35 cellular contexts compared by ENCODE assay signal in genomic region chr15:65221708-65222107, GRCh38. TPM values are rescaled to one million over a fixed set of nuclear protein-coding genes. Genes with fewer than 3 reads are reported as not detected.
"Had no signal": no experiment of that assay in that cellular context is flagged by ENCODE, and none has a peak within 500 bp of the region (broad histone marks: within the 10 kb centered on the region; RNA-seq: fewer than 3 reads in every experiment).

No MANE protein-coding gene starts in this region.

- ATAC-seq: activated CD4-positive, CD25-positive, alpha-beta regulatory T cell treated with anti-CD3 and anti-CD28 coated beads, Interleukin-2, amount 50 U/mL, for 24 hours; activated CD8-positive, alpha-beta memory T cell treated with anti-CD3 and anti-CD28 coated beads, Interleukin-2, amount 10 ng/mL, durations not matched to agents 7 days and 5 days; activated CD8-positive, alpha-beta T cell treated with anti-CD3 and anti-CD28 coated beads, Interleukin-2, amount 10 ng/mL, durations not matched to agents 7 days and 5 days; activated naive CD4-positive, alpha-beta T cell treated with anti-CD3 and anti-CD28 coated beads, Interleukin-2, amount 50 U/mL, for 72 hours; gastroesophageal sphincter; T-helper 17 cell had no signal

- H3K4me3 ChIP-seq: esophagus squamous epithelium, gastroesophageal sphincter had no signal

- H3K36me3 Mint-ChIP-seq: activated CD4-positive, alpha-beta memory T cell treated with anti-CD3 and anti-CD28 coated beads for 36 hours; activated CD8-positive, alpha-beta memory T cell treated with anti-CD3 and anti-CD28 coated beads, Interleukin-2, amount 10 ng/mL, durations not matched to agents 7 days and 5 days; activated naive CD4-positive, alpha-beta T cell treated with anti-CD3 and anti-CD28 coated beads, Interleukin-2, amount 10 ng/mL, durations not matched to agents 7 days and 5 days; activated naive CD4-positive, alpha-beta T cell treated with anti-CD3 and anti-CD28 coated beads, Interleukin-2, amount 50 U/mL, for 72 hours had no signal

- H3K27ac Mint-ChIP-seq: activated B cell treated with CpG ODN at 0.5 μM for 24 hours; activated CD4-positive, alpha-beta memory T cell treated with anti-CD3 and anti-CD28 coated beads for 36 hours; activated CD8-positive, alpha-beta memory T cell treated with anti-CD3 and anti-CD28 coated beads, Interleukin-2, amount 10 ng/mL, durations not matched to agents 7 days and 5 days; activated CD8-positive, alpha-beta T cell treated with anti-CD3 and anti-CD28 coated beads, Interleukin-2, amount 10 ng/mL, durations not matched to agents 7 days and 5 days; activated naive CD4-positive, alpha-beta T cell treated with anti-CD3 and anti-CD28 coated beads, Interleukin-2, amount 10 ng/mL, durations not matched to agents 7 days and 5 days; activated T-helper 1 cell treated with anti-CD3 and anti-CD28 coated beads, Interleukin-12 subunit alpha, Interleukin-12 subunit beta, Interleukin-2, Interleukin-4 antibody, amounts not matched to agents 30 ng/mL and 10 ng/mL and 1 ng/mL, durations not matched to agents 14 hours and 24 hours and 36 hours; activated T-helper 2 cell treated with anti-CD3 and anti-CD28 coated beads, Interferon-gamma antibody, Interleukin-2, Interleukin-4, amounts not matched to agents 10 μg/mL and 5 μg/mL and 100 μg/mL, durations not matched to agents 14 hours and 24 hours and 36 hours; T-helper 17 cell; T-helper 2 cell treated with Interferon-gamma antibody and Interleukin-4, amounts not matched to agents 5 μg/mL and 100 μg/mL, for 36 hours had no signal

- H3K4me1 Mint-ChIP-seq: activated B cell treated with CpG ODN at 0.5 μM for 24 hours; activated naive CD4-positive, alpha-beta T cell treated with anti-CD3 and anti-CD28 coated beads, Interleukin-2, amount 10 ng/mL, durations not matched to agents 7 days and 5 days had no signal

- H3K27me3 ChIP-seq: esophagus squamous epithelium, gastroesophageal sphincter had no signal

- H3K27ac ChIP-seq: epithelial cell of prostate, esophagus squamous epithelium, gastroesophageal sphincter, WERI-Rb-1 had no signal

- H3K36me3 ChIP-seq: esophagus squamous epithelium, gastroesophageal sphincter, WERI-Rb-1 had no signal

- H3K9me3 ChIP-seq: esophagus squamous epithelium, gastroesophageal sphincter had no signal

- DNase-seq: activated B cell treated with CpG ODN at 0.5 μM for 24 hours; activated CD4-positive, alpha-beta memory T cell treated with anti-CD3 and anti-CD28 coated beads for 36 hours; activated CD4-positive, alpha-beta T cell treated with anti-CD3 and anti-CD28 coated beads for 48 hours; activated CD4-positive, alpha-beta T cell treated with anti-CD3 and anti-CD28 coated beads, Interleukin-2, amount 50 U/mL, for 1 hour; activated CD8-positive, alpha-beta memory T cell treated with anti-CD3 and anti-CD28 coated beads, Interleukin-2, amount 10 ng/mL, durations not matched to agents 7 days and 5 days; activated CD8-positive, alpha-beta memory T cell treated with anti-CD3 and anti-CD28 coated beads, Interleukin-2, amount 50 U/mL, for 4 hours; activated CD8-positive, alpha-beta T cell treated with anti-CD3 and anti-CD28 coated beads, Interleukin-2, amount 10 ng/mL, durations not matched to agents 7 days and 5 days; activated gamma-delta T cell; activated naive CD4-positive, alpha-beta T cell; activated naive CD4-positive, alpha-beta T cell treated with anti-CD3 and anti-CD28 coated beads, Interleukin-2, amount 10 ng/mL, durations not matched to agents 7 days and 5 days; activated T-cell treated with anti-CD3 and anti-CD28 coated beads, Interleukin-2, amount 50 U/mL, for 1 hour; activated T-cell treated with anti-CD3 and anti-CD28 coated beads, Interleukin-2, amount 50 U/mL, for 48 hours; amniotic stem cell; anterior cingulate cortex; caudate nucleus; cortex of kidney; dermis blood vessel endothelial cell; effector CD8-positive, alpha-beta T cell; esophagus squamous epithelium; foreskin melanocyte; T-helper 1 cell; T-helper 17 cell; T1000; WERI-Rb-1 had no signal

- FAIRE-seq: astrocyte, colon, endometrium, endothelial cell of umbilical vein had no signal

- H3K4me1 ChIP-seq: gastroesophageal sphincter had no signal

- H3K4me3 Mint-ChIP-seq: activated B cell treated with CpG ODN at 0.5 μM for 24 hours; activated CD4-positive, alpha-beta memory T cell treated with anti-CD3 and anti-CD28 coated beads for 36 hours; activated CD8-positive, alpha-beta memory T cell treated with anti-CD3 and anti-CD28 coated beads, Interleukin-2, amount 10 ng/mL, durations not matched to agents 7 days and 5 days; activated CD8-positive, alpha-beta T cell treated with anti-CD3 and anti-CD28 coated beads, Interleukin-2, amount 10 ng/mL, durations not matched to agents 7 days and 5 days; activated naive CD4-positive, alpha-beta T cell treated with anti-CD3 and anti-CD28 coated beads, Interleukin-2, amount 10 ng/mL, durations not matched to agents 7 days and 5 days; activated T-helper 1 cell treated with anti-CD3 and anti-CD28 coated beads, Interleukin-12 subunit alpha, Interleukin-12 subunit beta, Interleukin-2, Interleukin-4 antibody, amounts not matched to agents 30 ng/mL and 10 ng/mL and 1 ng/mL, durations not matched to agents 14 hours and 24 hours and 36 hours; T-helper 17 cell; T-helper 2 cell treated with Interferon-gamma antibody and Interleukin-4, amounts not matched to agents 5 μg/mL and 100 μg/mL, for 36 hours had no signal

- H3K9me3 Mint-ChIP-seq: activated B cell treated with CpG ODN at 0.5 μM for 24 hours; activated CD4-positive, alpha-beta memory T cell treated with anti-CD3 and anti-CD28 coated beads for 36 hours; activated naive CD4-positive, alpha-beta T cell treated with anti-CD3 and anti-CD28 coated beads, Interleukin-2, amount 10 ng/mL, durations not matched to agents 7 days and 5 days; activated naive CD4-positive, alpha-beta T cell treated with anti-CD3 and anti-CD28 coated beads, Interleukin-2, amount 50 U/mL, for 72 hours; activated T-helper 1 cell treated with anti-CD3 and anti-CD28 coated beads, Interleukin-12 subunit alpha, Interleukin-12 subunit beta, Interleukin-2, Interleukin-4 antibody, amounts not matched to agents 30 ng/mL and 10 ng/mL and 1 ng/mL, durations not matched to agents 14 hours and 24 hours and 36 hours; activated T-helper 2 cell treated with anti-CD3 and anti-CD28 coated beads, Interferon-gamma antibody, Interleukin-2, Interleukin-4, amounts not matched to agents 10 μg/mL and 5 μg/mL and 100 μg/mL, durations not matched to agents 14 hours and 24 hours and 36 hours; T-helper 2 cell treated with Interferon-gamma antibody and Interleukin-4, amounts not matched to agents 5 μg/mL and 100 μg/mL, for 36 hours had no signal

- H3K27me3 Mint-ChIP-seq: activated CD4-positive, alpha-beta memory T cell treated with anti-CD3 and anti-CD28 coated beads for 36 hours; T-helper 17 cell had no signal

RNA-seq across cellular contexts. Expression of gene CILP, which starts 10.4 kb away (rescaled TPM):
- total RNA-seq: activated T-helper 1 cell treated with anti-CD3 and anti-CD28 coated beads, Interleukin-12 subunit alpha, Interleukin-12 subunit beta, Interleukin-2, Interleukin-4 antibody, amounts not matched to agents 30 ng/mL and 10 ng/mL and 1 ng/mL, durations not matched to agents 14 hours and 24 hours and 36 hours; dermis blood vessel endothelial cell; endothelial cell of umbilical vein had no signal
